In genomic region chr7:28733035-28733434, GRCh38 we compare ENCODE assay signal across 21 cellular contexts.
DNase-seq lines count a peak whose midpoint lies in the region; ATAC-seq, FAIRE-seq and TF ChIP-seq lines count a peak whose summit lies in the region.
"Had no signal": no experiment of that assay in that cellular context is flagged by ENCODE, and none has a peak within 500 bp of the region (broad histone marks: within the 10 kb centered on the region; RNA-seq: fewer than 3 reads in every experiment).

No MANE protein-coding gene starts in this region.

- no peak overlapping the region for H3K4me3 Mint-ChIP-seq in astrocyte (ENCODE audit: unreplicated experiment)
- H3K4me3 Mint-ChIP-seq: CD8-positive, alpha-beta T cell had no signal

- no peak overlapping the region for H3K27ac Mint-ChIP-seq in astrocyte (ENCODE audit: unreplicated experiment)
- H3K27ac Mint-ChIP-seq: CD8-positive, alpha-beta T cell had no signal

- H4K20me1 ChIP-seq in GM23248 (ENCODE audit: insufficient read depth): no peaks in the 10 kb centered on the region
- H4K20me1 ChIP-seq in astrocyte (ENCODE audit: insufficient read depth, low read length): peaks cover 31% of the 10 kb centered on the region
- H4K20me1 ChIP-seq: BLaER1 had no signal

- H3K4me3 ChIP-seq in GM23248: peak overlapping the region; percentile 72; the same call in 1 of the 2 replicates
- H3K4me3 ChIP-seq in astrocyte (ENCODE audit: insufficient read depth, low read depth, low read length): no peak overlapping the region
- H3K4me3 ChIP-seq in gastroesophageal sphincter: no peak overlapping the region
- H3K4me3 ChIP-seq in skeletal muscle tissue (ENCODE audit: low read length in 3 of 3): no peak overlapping the region
- H3K4me3 ChIP-seq in stomach: no peak overlapping the region
- H3K4me3 ChIP-seq: BLaER1, GM12878, MG63 had no signal

- H3K27me3 Mint-ChIP-seq in astrocyte (ENCODE audit: low read depth, unreplicated experiment): no peaks in the 10 kb centered on the region

- TF ChIP-seq EP300 in gastroesophageal sphincter (IDR thresholded peaks at IDR 0.05) (no peak), stomach (IDR thresholded peaks at IDR 0.05) (no peak)

- peaks cover 20% of the 10 kb centered on the region for H3F3A ChIP-seq in GM23248 (ENCODE audit: insufficient read depth)

- intact Hi-C loops in stomach (cut with DNase I; ENCODE audit: low total_unique reads): no loop called here

- H3K4me1 ChIP-seq in GM23248 (ENCODE audit: insufficient read depth) (peaks cover 42% of the 10 kb centered on the region), astrocyte (ENCODE audit: insufficient read depth, low read length) (peaks cover 18% of the 10 kb centered on the region), gastroesophageal sphincter (peaks cover 0 to 37% (median 14%) of the 10 kb centered on the region in 3 donors), skeletal muscle tissue (ENCODE audit: control insufficient read depth in 3 of 3, insufficient read depth in 3 of 3, low read length in 3 of 3) (peaks cover 8 to 12% (median 9%) of the 10 kb centered on the region in 3 donors), stomach (peaks cover 0 to 22% (median 0%) of the 10 kb centered on the region in 4 donors)
- H3K4me1 ChIP-seq: BLaER1 had no signal

- peaks cover 5% of the 10 kb centered on the region; the same call in 1 of the 2 replicates for H3K9me2 ChIP-seq in GM23248 (ENCODE audit: insufficient read depth)

- no peaks in the 10 kb centered on the region for H3K27me3 ChIP-seq in GM23248 (replicated peaks; ENCODE audit: insufficient read depth)
- no peaks in the 10 kb centered on the region for H3K27me3 ChIP-seq in astrocyte (ENCODE audit: insufficient read depth, low read length)
- no peaks in the 10 kb centered on the region for H3K27me3 ChIP-seq in gastroesophageal sphincter
- no peaks in the 10 kb centered on the region for H3K27me3 ChIP-seq in skeletal muscle tissue (ENCODE audit: control insufficient read depth in 3 of 3, insufficient read depth in 3 of 3, low read length in 3 of 3)
- no peaks in the 10 kb centered on the region for H3K27me3 ChIP-seq in stomach
- H3K27me3 ChIP-seq: BLaER1, MG63 had no signal

- no peak for TF ChIP-seq CTCF in astrocyte (IDR thresholded peaks at IDR 0.05; ENCODE audit: insufficient read depth, low read depth, low read length)
- TF ChIP-seq CTCF in gastroesophageal sphincter (IDR thresholded peaks at IDR 0.05): no peak
- TF ChIP-seq CTCF in stomach (IDR thresholded peaks at IDR 0.05): no peak
- TF ChIP-seq CTCF in GM13977 (IDR thresholded peaks at IDR 0.05; ENCODE audit: extremely low read depth, insufficient read depth, missing control alignments): no peak

- H3K36me3 Mint-ChIP-seq in astrocyte (ENCODE audit: low read depth, unreplicated experiment): peaks cover 11% of the 10 kb centered on the region
- H3K36me3 Mint-ChIP-seq: CD8-positive, alpha-beta T cell had no signal

- peaks cover 38% of the 10 kb centered on the region for H3K4me1 Mint-ChIP-seq in astrocyte (ENCODE audit: low read depth, unreplicated experiment)

- peaks cover 2% of the 10 kb centered on the region for H3K9me3 Mint-ChIP-seq in astrocyte (ENCODE audit: unreplicated experiment)
- H3K9me3 Mint-ChIP-seq: CD8-positive, alpha-beta T cell had no signal

- DNase-seq in GM23248 (peak; percentile 29), astrocyte (ENCODE audit: low read depth) (no peak), stomach (no peak), GM13977 (ENCODE audit: low spot score) (no peak)
- no peak for DNase-seq in activated CD4-positive, alpha-beta T cell treated with anti-CD3 and anti-CD28 coated beads for 48 hours
- DNase-seq: CD8-positive, alpha-beta T cell; GDM1; MG63; NCI-H1092; NCI-H2081 treated with DMSO at 0.1 percent for 48 hours; NCI-H510A; NCI-H774; PC-3 had no signal

- FAIRE-seq in astrocyte (lab: Jason Lieb, UNC): no peak
- FAIRE-seq: A204.1, D721Med, GM12878, H1 had no signal

- peak overlapping the region; percentile 90 for H3K9ac ChIP-seq in GM23248
- peak overlapping the region; percentile 8 for H3K9ac ChIP-seq in astrocyte (ENCODE audit: low read length)
- H3K9ac ChIP-seq in skeletal muscle tissue (ENCODE audit: low read depth in 1 of 3, low read length in 3 of 3): no peak overlapping the region
- H3K9ac ChIP-seq: BLaER1 had no signal

- 59 to 61% methylated on average over 2 of the region's 2 CpGs for WGBS in GM23248 (ENCODE audit: low coverage in 1 of 2, low lambda C conversion rate in 2 of 2, missing lambda C conversion rate in 2 of 2), 2 experiments
- WGBS in gastroesophageal sphincter (ENCODE audit: low coverage in 1 of 2), 2 donors: 50 to 56% methylated on average over 1 to 2 of the region's 2 CpGs
- 54 to 91% (median 58%) methylated on average over 2 of the region's 2 CpGs for WGBS in stomach, 5 donors

- no peak for TF ChIP-seq POLR2A in gastroesophageal sphincter (IDR thresholded peaks at IDR 0.05)
- no peak for TF ChIP-seq POLR2A in stomach (IDR thresholded peaks at IDR 0.05)

- ATAC-seq in gastroesophageal sphincter (no peak), HG02973 (IDR thresholded peaks at IDR 0.05; ENCODE audit: unreplicated experiment) (no peak)
- ATAC-seq: CD8-positive, alpha-beta T cell; GM12878; PC-3 had no signal

- peak overlapping the region; percentile 76 for H2AFZ ChIP-seq in GM23248
- no peak overlapping the region for H2AFZ ChIP-seq in astrocyte (ENCODE audit: low read depth, low read length)

- H3K79me2 ChIP-seq in GM23248 (ENCODE audit: insufficient read depth): peaks cover 19% of the 10 kb centered on the region; the same call in 1 of the 2 replicates
- peaks cover 14% of the 10 kb centered on the region for H3K79me2 ChIP-seq in astrocyte (ENCODE audit: insufficient read depth, low read length)

- peak overlapping the region; percentile 95 for H3K27ac ChIP-seq in GM23248
- no peak overlapping the region for H3K27ac ChIP-seq in astrocyte (ENCODE audit: low read depth, low read length)
- peak overlapping the region in 3 of 4 donors; percentile 63 to 69 (median 64) for H3K27ac ChIP-seq in gastroesophageal sphincter
- peak overlapping the region; percentile 61 for H3K27ac ChIP-seq in skeletal muscle tissue (ENCODE audit: low read depth, low read length)
- H3K27ac ChIP-seq in stomach: no peak overlapping the region
- H3K27ac ChIP-seq: BLaER1 had no signal

- in situ Hi-C loops in GM23248 (cut with MboI) (no loop called here), GM13977 (cut with MboI; ENCODE audit: low pct_unique_long_range_greater_than_20kb, low sequenced_read_pairs, unreplicated experiment) (no loop called here)

- H3K4me2 ChIP-seq in GM23248 (ENCODE audit: unreplicated experiment) (peak overlapping the region; percentile 98), astrocyte (ENCODE audit: low read length) (no peak overlapping the region)
- H3K4me2 ChIP-seq: BLaER1 had no signal

- H3K9me3 ChIP-seq in GM23248 (ENCODE audit: low read depth) (no peaks in the 10 kb centered on the region), astrocyte (ENCODE audit: insufficient read depth, low read depth, low read length) (no peaks in the 10 kb centered on the region), gastroesophageal sphincter (no peaks in the 10 kb centered on the region), skeletal muscle tissue (ENCODE audit: control insufficient read depth in 3 of 3, low read length in 3 of 3) (no peaks in the 10 kb centered on the region), stomach (no peaks in the 10 kb centered on the region)
- H3K9me3 ChIP-seq: BLaER1, MG63 had no signal

- no peaks in the 10 kb centered on the region for H3K36me3 ChIP-seq in GM23248 (ENCODE audit: low read depth)
- H3K36me3 ChIP-seq in astrocyte (ENCODE audit: insufficient read depth, low read length): no peaks in the 10 kb centered on the region
- no peaks in the 10 kb centered on the region for H3K36me3 ChIP-seq in gastroesophageal sphincter
- no peaks in the 10 kb centered on the region for H3K36me3 ChIP-seq in skeletal muscle tissue (ENCODE audit: control insufficient read depth in 3 of 3, insufficient read depth in 3 of 3, low read length in 3 of 3)
- H3K36me3 ChIP-seq in stomach: no peaks in the 10 kb centered on the region
- H3K36me3 ChIP-seq: BLaER1 had no signal

Comparison
In these comparisons a context has a peak if more than half of its experiments do, and no peak if none do; other contexts are left out.
1. H3K27ac ChIP-seq: peak in GM23248 (single experiment), gastroesophageal sphincter (3 of 4) and skeletal muscle tissue (single experiment); none in astrocyte (single experiment) and stomach (0 of 5).
2. H3K9ac ChIP-seq: peak in GM23248 (single experiment) and astrocyte (single experiment); none in skeletal muscle tissue (0 of 3).